20 cellular contexts compared by ENCODE assay signal in the genomic region with DNA sequence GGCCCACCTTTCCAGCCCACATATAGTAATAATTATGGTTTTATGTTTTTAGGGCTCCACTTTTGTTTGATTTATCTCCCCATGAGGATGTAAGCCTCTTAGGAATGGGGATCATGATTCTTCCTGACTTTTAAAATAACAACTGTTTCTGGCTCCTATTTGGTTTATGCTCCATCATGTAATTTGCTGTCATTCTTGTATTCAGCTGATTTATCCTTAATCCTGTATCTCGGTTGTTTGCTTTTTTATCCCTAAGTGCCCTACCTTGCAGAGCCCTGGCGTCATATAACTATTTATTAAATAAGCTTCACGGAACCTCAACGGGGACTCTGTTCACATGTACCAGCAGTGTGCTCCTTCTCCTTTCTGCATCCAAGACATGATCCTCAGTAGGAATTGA.
DNase-seq lines count a peak whose midpoint lies in the region; ATAC-seq and TF ChIP-seq lines count a peak whose summit lies in the region.
"Had no signal": no experiment of that assay in that cellular context is flagged by ENCODE, and none has a peak within 500 bp of the region (broad histone marks: within the 10 kb centered on the region; RNA-seq: fewer than 3 reads in every experiment).

No MANE protein-coding gene starts in this region.

- H3K9me3 Mint-ChIP-seq in naive thymus-derived CD8-positive, alpha-beta T cell: peaks cover 0 to 3% (median 0%) of the 10 kb centered on the region in 9 donors
- H3K9me3 Mint-ChIP-seq: CD8-positive, alpha-beta memory T cell had no signal

- no peak for TF ChIP-seq CTCF in left ventricle myocardium inferior (IDR thresholded peaks at IDR 0.05; ENCODE audit: borderline replicate concordance)
- no peak for TF ChIP-seq CTCF in esophagus muscularis mucosa (IDR thresholded peaks at IDR 0.05)
- no peak for TF ChIP-seq CTCF in sigmoid colon (IDR thresholded peaks at IDR 0.05)

- no peaks in the 10 kb centered on the region for H3K9me3 ChIP-seq in left ventricle myocardium inferior (replicated peaks)
- H3K9me3 ChIP-seq in esophagus muscularis mucosa: no peaks in the 10 kb centered on the region
- no peaks in the 10 kb centered on the region for H3K9me3 ChIP-seq in sigmoid colon
- H3K9me3 ChIP-seq: BE2C, BLaER1 had no signal

- H3K4me1 ChIP-seq in left ventricle myocardium inferior (peaks cover 73% of the 10 kb centered on the region), esophagus muscularis mucosa (peaks cover 29 to 52% (median 39%) of the 10 kb centered on the region in 4 donors), sigmoid colon (peaks cover 0 to 41% (median 11%) of the 10 kb centered on the region in 4 donors)
- H3K4me1 ChIP-seq: BE2C, BLaER1 had no signal

- TF ChIP-seq POLR2A in esophagus muscularis mucosa (IDR thresholded peaks at IDR 0.05; ENCODE audit: low read depth) (no peak), sigmoid colon (IDR thresholded peaks at IDR 0.05) (no peak)

- peak overlapping the region; percentile 54 for H3K27ac ChIP-seq in left ventricle myocardium inferior (replicated peaks)
- peak overlapping the region; percentile 35 to 62 (median 48) for H3K27ac ChIP-seq in esophagus muscularis mucosa (replicated peaks in 1 of 4)
- peak overlapping the region in 3 of 4 donors; percentile 21 to 37 (median 21) for H3K27ac ChIP-seq in sigmoid colon
- H3K27ac ChIP-seq: BLaER1 had no signal

- no peak overlapping the region for H3K27ac Mint-ChIP-seq in naive thymus-derived CD8-positive, alpha-beta T cell
- H3K27ac Mint-ChIP-seq: CD14-positive monocyte; CD4-positive, alpha-beta memory T cell; CD4-positive, CD25-positive, alpha-beta regulatory T cell; CD8-positive, alpha-beta memory T cell had no signal

- H3K36me3 ChIP-seq in left ventricle myocardium inferior (peaks cover 4% of the 10 kb centered on the region), esophagus muscularis mucosa (peaks cover 0 to 5% (median 0%) of the 10 kb centered on the region in 4 donors), sigmoid colon (no peaks in the 10 kb centered on the region)
- H3K36me3 ChIP-seq: BE2C, BLaER1 had no signal

- H3K4me1 Mint-ChIP-seq in naive thymus-derived CD8-positive, alpha-beta T cell: no peaks in the 10 kb centered on the region
- H3K4me1 Mint-ChIP-seq: CD14-positive monocyte; CD4-positive, alpha-beta memory T cell; CD4-positive, CD25-positive, alpha-beta regulatory T cell; CD8-positive, alpha-beta memory T cell had no signal

- DNase-seq in left ventricle myocardium inferior (no peak), Right ventricle myocardium superior (no peak), NCI-H2081 (lab: John Stamatoyannopoulos, UW) (peak; percentile 33 to 64), esophagus muscularis mucosa (ENCODE audit: extremely low spot score) (no peak), sigmoid colon (no peak), SW480 (ENCODE audit: low spot score) (no peak), HCEC 1CT (no peak)
- DNase-seq in naive thymus-derived CD8-positive, alpha-beta T cell: no peak
- DNase-seq: 8988T; ACHN; BE2C; C1 segment of cervical spinal cord; CD4-positive, alpha-beta memory T cell; CD4-positive, CD25-positive, alpha-beta regulatory T cell; CD8-positive, alpha-beta memory T cell; COR-L47; DMS79 treated with DMSO at 0.1 percent for 48 hours; GF-D8 had no signal

- TF ChIP-seq EP300 in esophagus muscularis mucosa (IDR thresholded peaks at IDR 0.05): no peak
- TF ChIP-seq EP300 in sigmoid colon (IDR thresholded peaks at IDR 0.05): peak in 1 of 4 donors; percentile 15

- POLR2A ChIA-PET in naive thymus-derived CD8-positive, alpha-beta T cell (lab: Charles Lee): no interaction called here

- ATAC-seq in Right ventricle myocardium superior (ENCODE audit: poor library complexity): no peak
- ATAC-seq in naive thymus-derived CD8-positive, alpha-beta T cell: no peak

- no peaks in the 10 kb centered on the region for H3K27me3 ChIP-seq in left ventricle myocardium inferior (ENCODE audit: low read depth)
- H3K27me3 ChIP-seq in esophagus muscularis mucosa: no peaks in the 10 kb centered on the region
- H3K27me3 ChIP-seq in sigmoid colon: no peaks in the 10 kb centered on the region
- H3K27me3 ChIP-seq: BE2C, BLaER1 had no signal

- no peak overlapping the region for H3K4me3 Mint-ChIP-seq in naive thymus-derived CD8-positive, alpha-beta T cell
- H3K4me3 Mint-ChIP-seq: CD14-positive monocyte; CD4-positive, CD25-positive, alpha-beta regulatory T cell; CD8-positive, alpha-beta memory T cell had no signal

- intact Hi-C loops in left ventricle myocardium inferior (cut with micrococcal nuclease): no loop called here
- intact Hi-C loops in Right ventricle myocardium superior (cut with DNase I): no loop called here
- intact Hi-C loops in esophagus muscularis mucosa (cut with DNase I): no loop called here
- intact Hi-C loops in sigmoid colon (cut with DNase I): no loop called here

- H3K4me3 ChIP-seq in left ventricle myocardium inferior (no peak overlapping the region), esophagus muscularis mucosa (no peak overlapping the region), sigmoid colon (no peak overlapping the region)
- H3K4me3 ChIP-seq: BLaER1 had no signal

- no peaks in the 10 kb centered on the region for H3K36me3 Mint-ChIP-seq in naive thymus-derived CD8-positive, alpha-beta T cell
- H3K36me3 Mint-ChIP-seq: CD14-positive monocyte; CD4-positive, alpha-beta memory T cell; CD4-positive, CD25-positive, alpha-beta regulatory T cell; CD8-positive, alpha-beta memory T cell had no signal

- H3K27me3 Mint-ChIP-seq in naive thymus-derived CD8-positive, alpha-beta T cell: peaks cover 0 to 12% (median 5%) of the 10 kb centered on the region in 5 donors
- H3K27me3 Mint-ChIP-seq: CD4-positive, CD25-positive, alpha-beta regulatory T cell had no signal

- WGBS in esophagus muscularis mucosa: 42% methylated on average over 4 of the region's 4 CpGs
- 69 to 79% methylated on average over 4 of the region's 4 CpGs for WGBS in sigmoid colon, 2 donors

Comparison
In these comparisons a context has a peak if more than half of its experiments do, and no peak if none do; other contexts are left out.
1. DNase-seq: peak in NCI-H2081 (2 of 2); none in left ventricle myocardium inferior (single experiment), Right ventricle myocardium superior (single experiment), esophagus muscularis mucosa (single experiment), sigmoid colon (single experiment), SW480 (single experiment), naive thymus-derived CD8-positive, alpha-beta T cell (0 of 10) and HCEC 1CT (single experiment).
2. Peak in every context shown above with its lines, with median percentiles within 50 percentile points of each other: H3K27ac ChIP-seq.